ENCODE assay signal across 1 cellular context in genomic region chr20:59940129-59940955, GRCh38.
A peak's percentile ranks its signal among the peaks of the same experiment; 100 is the strongest.
TF ChIP-seq lines count a peak whose summit lies in the region.

TSS of gene FAM217B (plus strand) at chr20:59940389. CDS start at chr20:59943944, 3,555 bp downstream.
TSS of gene PPP1R3D (minus strand) at chr20:59940305. CDS start at chr20:59939931, 374 bp downstream.

TF ChIP-seq in K562, 482 proteins besides CTCF, POLR2A, EP300 and RAD21 (continued from another document and continues in another):
- TF ChIP-seq VEZF1 (CRISPR knock-in tag; IDR thresholded peaks at IDR 0.05) (peak; percentile 71), ZNF655 (CRISPR knock-in tag; IDR thresholded peaks at IDR 0.05) (no peak), MTA3 (IDR thresholded peaks at IDR 0.05; ENCODE audit: borderline replicate concordance) (peak; percentile 69; the same call in 1 of the 2 replicates), E2F8 (IDR thresholded peaks at IDR 0.05; ENCODE audit: low read depth, partially characterized antibody) (no peak), SMC3 (conservative IDR thresholded peaks at IDR 0.05; ENCODE audit: insufficient read depth, low read depth, low read length) (no peak), RBM14 (IDR thresholded peaks at IDR 0.05; ENCODE audit: borderline replicate concordance, insufficient read depth, low read depth, low read length) (no peak), DPF2 (IDR thresholded peaks at IDR 0.05) (peak; percentile 51; the same call in 1 of the 2 replicates), YY1 (IDR thresholded peaks at IDR 0.05; ENCODE audit: borderline replicate concordance in 1 of 3, control insufficient read depth in 1 of 3, extremely low read depth in 1 of 3, insufficient read depth in 3 of 3, insufficient read length in 1 of 3, insufficient replicate concordance in 2 of 3, low read depth in 1 of 3, low read length in 2 of 3) (peak in 2 of 3 experiments; percentile 47 to 65), ID3 (CRISPR knock-in tag; IDR thresholded peaks at IDR 0.05) (no peak), ID3 (tag; IDR thresholded peaks at IDR 0.05) (peak; percentile 87; the same call in 1 of the 2 replicates), TEAD2 (tag; IDR thresholded peaks at IDR 0.05) (no peak), CCNT2 (IDR thresholded peaks at IDR 0.05; ENCODE audit: borderline replicate concordance, extremely low read depth, insufficient read length, low read depth, low read length) (peak; percentile 81), MLX (CRISPR knock-in tag; conservative IDR thresholded peaks at IDR 0.05) (no peak), HNRNPK (IDR thresholded peaks at IDR 0.05; ENCODE audit: low read depth, low read length, poor library complexity, severe bottlenecking) (no peak), NFE2 (IDR thresholded peaks at IDR 0.05; ENCODE audit: low read depth) (peak; percentile 16; the same call in 1 of the 2 replicates), SOX6 (IDR thresholded peaks at IDR 0.05) (0 out of 2 replicates have a peak, but pooled peaks have one; percentile 27), COPS2 (conservative IDR thresholded peaks at IDR 0.05) (no peak), ASH1L (IDR thresholded peaks at IDR 0.05; ENCODE audit: borderline replicate concordance, low read depth, partially characterized antibody) (no peak), ELF1 (tag; IDR thresholded peaks at IDR 0.05) (peak; percentile 66), SIN3A (IDR thresholded peaks at IDR 0.05; ENCODE audit: borderline replicate concordance in 2 of 2, control insufficient read depth in 1 of 2, low read depth in 2 of 2, low read length in 2 of 2) (0 out of 4 replicates have a peak, but pooled peaks of 1 of the 2 experiments have one; percentile 29), FOS (IDR thresholded peaks at IDR 0.05; ENCODE audit: extremely low read depth, insufficient read length) (no peak), CBX8 (IDR thresholded peaks at IDR 0.05; ENCODE audit: borderline replicate concordance, extremely low read depth, low read depth, low read length, poor library complexity, severe bottlenecking) (no peak), MAX (CRISPR knock-in tag; IDR thresholded peaks at IDR 0.05) (peak; percentile 61; the same call in 1 of the 2 replicates), GTF2E2 (tag; IDR thresholded peaks at IDR 0.05) (peak; percentile 81; the same call in 1 of the 2 replicates), HLTF (IDR thresholded peaks at IDR 0.05) (no peak), HSF4 (CRISPR knock-in tag; IDR thresholded peaks at IDR 0.05; ENCODE audit: borderline replicate concordance) (no peak), AFF1 (IDR thresholded peaks at IDR 0.05; ENCODE audit: low read depth in 1 of 2, partially characterized antibody in 2 of 2) (peak in 1 of 2 experiments; percentile 53), POLR2AphosphoS5 (IDR thresholded peaks at IDR 0.05; ENCODE audit: control insufficient read depth, insufficient read depth, low read depth, low read length) (peak; percentile 38), TCF3 (CRISPR knock-in tag; IDR thresholded peaks at IDR 0.05) (no peak), SREBF2 (CRISPR knock-in tag; IDR thresholded peaks at IDR 0.05) (no peak), JUND (IDR thresholded peaks at IDR 0.05; ENCODE audit: borderline replicate concordance, low read depth, low read length) (peak; percentile 55; the same call in 1 of the 2 replicates), JUND (tag; IDR thresholded peaks at IDR 0.05; ENCODE audit: borderline replicate concordance, low read depth, low read length) (peak; percentile 13; the same call in 2 of the 3 replicates), KDM5B (IDR thresholded peaks at IDR 0.05; ENCODE audit: insufficient replicate concordance, low read depth, low read length) (peak; percentile 89), ZBTB5 (IDR thresholded peaks at IDR 0.05) (no peak), KLF1 (tag; IDR thresholded peaks at IDR 0.05) (0 out of 2 replicates have a peak, but pooled peaks have one; percentile 22), RBM39 (optimal IDR thresholded peaks at IDR 0.05; ENCODE audit: low read depth, low read length) (peak; percentile 76), ZNF165 (CRISPR knock-in tag; IDR thresholded peaks at IDR 0.05; ENCODE audit: borderline replicate concordance) (no peak), KLF6 (CRISPR knock-in tag; IDR thresholded peaks at IDR 0.05; ENCODE audit: borderline replicate concordance) (no peak), CBX1 (IDR thresholded peaks at IDR 0.05; ENCODE audit: low read depth) (0 out of 2 replicates have a peak, but pooled peaks have one; percentile 7), ZNF511 (CRISPR knock-in tag; IDR thresholded peaks at IDR 0.05) (no peak), CLOCK (CRISPR knock-in tag; IDR thresholded peaks at IDR 0.05; ENCODE audit: borderline replicate concordance) (no peak), NFXL1 (CRISPR knock-in tag; IDR thresholded peaks at IDR 0.05) (no peak), GABPB1 (CRISPR knock-in tag; IDR thresholded peaks at IDR 0.05) (0 out of 2 replicates have a peak, but pooled peaks have one; percentile 46)
